In genomic region chr15:84598250-84598649, GRCh38 we compare ENCODE assay signal across 8 cellular contexts. TPM values are rescaled to one million over a fixed set of nuclear protein-coding genes. Genes with fewer than 3 reads are reported as not detected.
A peak's percentile ranks its signal among the peaks of the same experiment; 100 is the strongest.
DNase-seq lines count a peak whose midpoint lies in the region; ATAC-seq, FAIRE-seq and TF ChIP-seq lines count a peak whose summit lies in the region.

No MANE protein-coding gene starts in this region.

- peaks cover 14% of the 10 kb centered on the region for H3K9me3 Mint-ChIP-seq in WTC11
- no peaks in the 10 kb centered on the region for H3K9me3 Mint-ChIP-seq in naive thymus-derived CD8-positive, alpha-beta T cell

- DNase-seq in AML-193 (lab: John Stamatoyannopoulos, UW) (peak; percentile 98), WTC11 (ENCODE audit: low spot score) (no peak), RCC 7860 (ENCODE audit: low spot score) (no peak)
- DNase-seq in naive thymus-derived CD8-positive, alpha-beta T cell = peak in 9 of 10 donors; percentile 25 to 76 (median 48)
- DNase-seq in stimulated activated CD4-positive, alpha-beta T cell treated with anti-CD3 and anti-CD28 coated beads, Interleukin-2, amount 100 ng/mL, for 48 hours = no peak
- no peak for DNase-seq in activated T-cell treated with anti-CD3 and anti-CD28 coated beads, Interleukin-2, amount 50 U/mL, for 48 hours

- no peak overlapping the region for H3K4me3 Mint-ChIP-seq in WTC11
- peak overlapping the region; percentile 30 to 98 (median 66) for H3K4me3 Mint-ChIP-seq in naive thymus-derived CD8-positive, alpha-beta T cell

- no peak for FAIRE-seq in RCC 7860 (lab: Jason Lieb, UNC)

- CTCF ChIA-PET in WTC11 (lab: Charles Lee) = interaction anchor here (0.8 to 5.0 kb wide), 13 partner anchors 10 to 337 kb away, joined by 3 to 139 read pairs (median 7); partner anchors contain the start of genes NMB and WDR73

- no peak overlapping the region for H3K27ac Mint-ChIP-seq in WTC11
- H3K27ac Mint-ChIP-seq in naive thymus-derived CD8-positive, alpha-beta T cell = peak overlapping the region in 9 of 10 donors; percentile 83 to 96 (median 92)

- no peak for TF ChIP-seq CTCF in WTC11 (IDR thresholded peaks at IDR 0.05)

- ATAC-seq in GM19025 (IDR thresholded peaks at IDR 0.05; ENCODE audit: low read depth, unreplicated experiment) (peak; percentile 26), HG03520 (IDR thresholded peaks at IDR 0.05; ENCODE audit: unreplicated experiment) (peak; percentile 42), WTC11 (0 out of 2 replicates have a peak, but pooled peaks have one; percentile 1)
- ATAC-seq in naive thymus-derived CD8-positive, alpha-beta T cell = peak; percentile 61 to 66

- POLR2A ChIA-PET in WTC11 (lab: Charles Lee) = no interaction called here
- POLR2A ChIA-PET in naive thymus-derived CD8-positive, alpha-beta T cell (lab: Charles Lee) = interaction anchor here (0.5 to 4.4 kb wide), 8 partner anchors 10 to 147 kb away, joined by 3 to 136 read pairs (median 6); partner anchors contain the start of gene WDR73

- peaks cover 29% of the 10 kb centered on the region for H3K4me1 Mint-ChIP-seq in WTC11
- H3K4me1 Mint-ChIP-seq in naive thymus-derived CD8-positive, alpha-beta T cell = peaks cover 25 to 68% (median 63%) of the 10 kb centered on the region in 4 donors

- H3K27me3 Mint-ChIP-seq in WTC11 (ENCODE audit: low read depth) = peaks cover 3% of the 10 kb centered on the region; the same call in 1 of the 2 replicates
- no peaks in the 10 kb centered on the region for H3K27me3 Mint-ChIP-seq in naive thymus-derived CD8-positive, alpha-beta T cell

- H3K36me3 Mint-ChIP-seq in WTC11 = 0 out of 2 replicates have a peak, but pooled peaks cover 3% of the 10 kb centered on the region
- H3K36me3 Mint-ChIP-seq in naive thymus-derived CD8-positive, alpha-beta T cell = no peaks in the 10 kb centered on the region

TF ChIP-seq in WTC11, 78 proteins besides CTCF, POLR2A, EP300 and RAD21:
- no peak for TF ChIP-seq NR1H2 (CRISPR knock-in tag; IDR thresholded peaks at IDR 0.05)
- no peak for TF ChIP-seq IRF1 (CRISPR knock-in tag; IDR thresholded peaks at IDR 0.05)
- TF ChIP-seq ZNF317 (CRISPR knock-in tag; IDR thresholded peaks at IDR 0.05; ENCODE audit: borderline replicate concordance, low read depth) = no peak
- TF ChIP-seq RORB (CRISPR knock-in tag; IDR thresholded peaks at IDR 0.05) = no peak
- TF ChIP-seq E2F1 (CRISPR knock-in tag; IDR thresholded peaks at IDR 0.05) = no peak
- no peak for TF ChIP-seq PRDM15 (CRISPR knock-in tag; IDR thresholded peaks at IDR 0.05)
- no peak for TF ChIP-seq ZNF121 (CRISPR knock-in tag; IDR thresholded peaks at IDR 0.05)
- no peak for TF ChIP-seq NFE2L1 (CRISPR knock-in tag; IDR thresholded peaks at IDR 0.05)
- no peak for TF ChIP-seq SMAD4 (CRISPR knock-in tag; IDR thresholded peaks at IDR 0.05)
- no peak for TF ChIP-seq ZNF219 (CRISPR knock-in tag; IDR thresholded peaks at IDR 0.05; ENCODE audit: borderline replicate concordance)
- TF ChIP-seq TEAD4 (CRISPR knock-in tag; IDR thresholded peaks at IDR 0.05) = no peak
- TF ChIP-seq PREB (CRISPR knock-in tag; IDR thresholded peaks at IDR 0.05; ENCODE audit: borderline replicate concordance) = no peak
- TF ChIP-seq ZNF425 (CRISPR knock-in tag; conservative IDR thresholded peaks at IDR 0.05) = no peak
- no peak for TF ChIP-seq EMX1 (CRISPR knock-in tag; IDR thresholded peaks at IDR 0.05)
- TF ChIP-seq TP53 (CRISPR knock-in tag; IDR thresholded peaks at IDR 0.05) = no peak

RNA-seq across cellular contexts. Expression of gene ZSCAN2, which starts 2.6 kb away (rescaled TPM):
- 39.6 to 51.9 TPM (median 44.4 TPM) in 3 replicates for total RNA-seq in WTC11 (2021)
- 10 to 100 TPM; 10.5 to 13.6 TPM for total RNA-seq in naive thymus-derived CD8-positive, alpha-beta T cell
- 10 to 100 TPM in 1 of 3 donors, 1 to 10 TPM in 2; 5.1 to 10.1 (median 7.4) TPM for polyA plus RNA-seq in naive thymus-derived CD8-positive, alpha-beta T cell

RNA-seq across cellular contexts. Expression of gene WDR73, which starts 55.8 kb away (rescaled TPM):
- 21.2 to 22.6 TPM (median 21.4 TPM) in 3 replicates for total RNA-seq in WTC11 (2021)
- 10 to 100 TPM; 38.3 to 43.2 TPM for total RNA-seq in naive thymus-derived CD8-positive, alpha-beta T cell
- 10 to 100 TPM; 12.2 to 18.8 (median 17.9) TPM for polyA plus RNA-seq in naive thymus-derived CD8-positive, alpha-beta T cell

RNA-seq across cellular contexts. Expression of gene NMB, which starts 59.7 kb away (rescaled TPM):
- total RNA-seq in WTC11 (2021) = 14.9 to 16.2 TPM (median 15.3 TPM) in 3 replicates
- total RNA-seq in naive thymus-derived CD8-positive, alpha-beta T cell = 1 to 10 TPM; 1.6 to 2.1 TPM
- 1 to 10 TPM; 1.9 to 5.7 (median 3.3) TPM for polyA plus RNA-seq in naive thymus-derived CD8-positive, alpha-beta T cell

Comparison
In these comparisons a context has a peak if more than half of its experiments do, and no peak if none do; other contexts are left out.
1. DNase-seq: peak in AML-193 (2 of 2) and naive thymus-derived CD8-positive, alpha-beta T cell (9 of 10); none in WTC11 (single experiment), stimulated activated CD4-positive, alpha-beta T cell treated with anti-CD3 and anti-CD28 coated beads, Interleukin-2, amount 100 ng/mL, for 48 hours (0 of 2), RCC 7860 (single experiment) and activated T-cell treated with anti-CD3 and anti-CD28 coated beads, Interleukin-2, amount 50 U/mL, for 48 hours (0 of 2).
2. ATAC-seq: peak in every context shown above with its lines; median percentile 64 in naive thymus-derived CD8-positive, alpha-beta T cell; 42 in HG03520; 26 in GM19025; 1 in WTC11.